26 cellular contexts compared by ENCODE assay signal in the genomic region with DNA sequence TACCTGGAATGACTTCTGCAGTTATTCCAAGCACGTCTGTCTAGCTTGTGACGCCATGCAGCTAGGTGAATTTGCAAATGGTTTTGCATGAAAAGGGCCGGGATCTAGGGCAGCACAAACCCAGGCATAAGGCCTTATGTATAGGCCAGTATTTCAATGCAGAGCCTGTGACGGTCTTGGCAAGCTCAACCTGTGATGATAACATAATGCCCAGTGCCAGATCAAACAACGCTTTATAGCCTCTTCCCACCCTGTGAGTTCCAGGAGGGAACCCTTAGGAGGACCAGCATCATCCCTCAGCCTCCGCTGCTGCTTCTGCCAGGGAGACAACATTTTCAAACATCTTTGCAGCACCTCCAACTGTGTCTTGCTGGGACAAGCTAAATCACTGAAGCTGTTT.
"Had no signal": no experiment of that assay in that cellular context is flagged by ENCODE, and none has a peak within 500 bp of the region (broad histone marks: within the 10 kb centered on the region; RNA-seq: fewer than 3 reads in every experiment).

No MANE protein-coding gene starts in this region.

- H3K4me3 ChIP-seq: adrenal gland, body of pancreas, breast epithelium, K562, MG63 had no signal

- H3K4me1 ChIP-seq: adrenal gland, body of pancreas, breast epithelium had no signal

- H3K36me3 ChIP-seq: adrenal gland, breast epithelium, MG63 had no signal

- H3K27me3 ChIP-seq: adrenal gland, body of pancreas, breast epithelium, MG63 had no signal

- DNase-seq: activated CD4-positive, alpha-beta T cell treated with anti-CD3 and anti-CD28 coated beads, Interleukin-2, amount 10 ng/mL, durations not matched to agents 24 days and 14 days; activated CD4-positive, alpha-beta T cell treated with anti-CD3 and anti-CD28 coated beads, Interleukin-2, amount 50 U/mL, for 4 hours; activated CD8-positive, alpha-beta T cell treated with anti-CD3 and anti-CD28 coated beads for 36 hours; activated gamma-delta T cell treated with Interleukin-2 at 50 U/mL for 16 hours; activated naive CD4-positive, alpha-beta T cell treated with anti-CD3 and anti-CD28 coated beads for 36 hours; activated T-cell treated with anti-CD3 and anti-CD28 coated beads, Interleukin-2, amount 50 U/mL, for 4 hours; adrenal gland; body of pancreas; MG63; NCI-H1092; NCI-H1436 treated with DMSO at 0.1 percent for 48 hours; NCI-H1694 treated with DMSO at 0.1 percent for 48 hours; NCI-H2029; NCI-H345; NCI-H524 treated with DMSO at 0.1 percent for 48 hours; NCI-H774; SIG-M5; SW 1271; T-helper 1 cell; T-helper 2 cell; T-helper 9 cell had no signal

- H3K27ac ChIP-seq: adrenal gland, body of pancreas, breast epithelium had no signal

- H3K9me3 ChIP-seq: adrenal gland, body of pancreas, breast epithelium, MG63 had no signal

- ATAC-seq: activated CD8-positive, alpha-beta T cell treated with anti-CD3 and anti-CD28 coated beads for 36 hours; activated naive CD4-positive, alpha-beta T cell treated with anti-CD3 and anti-CD28 coated beads, Interleukin-2, amount 50 U/mL, for 72 hours; activated T-cell treated with anti-CD3 and anti-CD28 coated beads, Interleukin-2, amount 50 U/mL, for 4 hours; body of pancreas; K562; Panc1; SK-N-SH treated with all-trans-retinoic acid at 6 μM for 48 hours had no signal
